ENCODE assay signal across 1 cellular context in the genomic region with DNA sequence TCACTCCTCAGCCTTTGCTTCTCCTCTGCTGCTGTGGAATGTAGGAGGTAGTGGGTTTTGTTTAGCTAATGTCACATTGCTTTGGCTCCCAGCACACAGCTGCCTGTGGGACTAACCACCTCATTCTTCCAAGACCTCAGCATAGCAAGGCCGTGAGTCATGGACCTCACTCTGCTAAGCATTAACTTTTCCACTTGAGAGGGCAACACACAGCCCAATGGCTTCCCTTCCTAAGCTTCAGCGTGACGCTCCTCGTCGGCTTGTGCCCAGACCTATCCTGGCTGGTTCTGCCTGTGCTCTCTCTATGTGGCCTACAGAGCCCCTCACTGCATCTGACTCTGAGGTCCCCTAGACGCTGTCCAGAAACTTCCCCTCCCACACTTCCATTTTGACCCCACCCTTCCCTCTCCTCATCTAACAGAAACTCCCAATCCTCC.
TF ChIP-seq lines count a peak whose summit lies in the region.

No MANE protein-coding gene starts in this region.

TF ChIP-seq in SK-N-SH, 30 proteins besides CTCF, POLR2A, EP300 and RAD21 (continued from another document):
- TF ChIP-seq, protein P1, sequence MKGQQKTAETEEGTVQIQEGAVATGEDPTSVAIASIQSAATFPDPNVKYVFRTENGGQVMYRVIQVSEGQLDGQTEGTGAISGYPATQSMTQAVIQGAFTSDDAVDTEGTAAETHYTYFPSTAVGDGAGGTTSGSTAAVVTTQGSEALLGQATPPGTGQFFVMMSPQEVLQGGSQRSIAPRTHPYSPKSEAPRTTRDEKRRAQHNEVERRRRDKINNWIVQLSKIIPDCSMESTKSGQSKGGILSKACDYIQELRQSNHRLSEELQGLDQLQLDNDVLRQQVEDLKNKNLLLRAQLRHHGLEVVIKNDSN (IDR thresholded peaks at IDR 0.05; ENCODE audit: borderline replicate concordance, low read depth), result no peak
- TF ChIP-seq FOXJ3 (CRISPR knock-in tag; IDR thresholded peaks at IDR 0.05), result no peak
- peak; percentile 73; the same call in 1 of the 2 replicates for TF ChIP-seq SIN3A (IDR thresholded peaks at IDR 0.05; ENCODE audit: borderline replicate concordance, low read depth, low read length)
- TF ChIP-seq CHD2 (IDR thresholded peaks at IDR 0.05; ENCODE audit: low read length, partially characterized antibody), result no peak
- peak; percentile 70; the same call in 1 of the 2 replicates for TF ChIP-seq RXRA (IDR thresholded peaks at IDR 0.05; ENCODE audit: borderline replicate concordance, low read depth)
- no peak for TF ChIP-seq MEF2A (IDR thresholded peaks at IDR 0.05; ENCODE audit: borderline replicate concordance, low read depth)
- TF ChIP-seq, protein P2, sequence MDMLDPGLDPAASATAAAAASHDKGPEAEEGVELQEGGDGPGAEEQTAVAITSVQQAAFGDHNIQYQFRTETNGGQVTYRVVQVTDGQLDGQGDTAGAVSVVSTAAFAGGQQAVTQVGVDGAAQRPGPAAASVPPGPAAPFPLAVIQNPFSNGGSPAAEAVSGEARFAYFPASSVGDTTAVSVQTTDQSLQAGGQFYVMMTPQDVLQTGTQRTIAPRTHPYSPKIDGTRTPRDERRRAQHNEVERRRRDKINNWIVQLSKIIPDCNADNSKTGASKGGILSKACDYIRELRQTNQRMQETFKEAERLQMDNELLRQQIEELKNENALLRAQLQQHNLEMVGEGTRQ (IDR thresholded peaks at IDR 0.05; ENCODE audit: borderline replicate concordance, low read depth, low read length), result no peak
- TF ChIP-seq SMC3 (IDR thresholded peaks at IDR 0.05; ENCODE audit: low read depth, low read length), result no peak
- no peak for TF ChIP-seq MXI1 (IDR thresholded peaks at IDR 0.05; ENCODE audit: low read depth, low read length)
- TF ChIP-seq TCF12 (IDR thresholded peaks at IDR 0.05), result peak; percentile 96
- TF ChIP-seq GABPA (IDR thresholded peaks at IDR 0.05; ENCODE audit: low read depth), result no peak
- no peak for TF ChIP-seq RFX5 (IDR thresholded peaks at IDR 0.05; ENCODE audit: low read length)
TF ChIP-seq in SK-N-SH: peak in this region for 14.
